27 cellular contexts compared by ENCODE assay signal in genomic region chr17:53470626-53471025, GRCh38.
"Had no signal": no experiment of that assay in that cellular context is flagged by ENCODE, and none has a peak within 500 bp of the region (broad histone marks: within the 10 kb centered on the region; RNA-seq: fewer than 3 reads in every experiment).

No MANE protein-coding gene starts in this region.

- H3K4me1 ChIP-seq: heart right ventricle, left ventricle myocardium inferior, right lobe of liver had no signal

- DNase-seq: activated CD4-positive, alpha-beta T cell treated with anti-CD3 and anti-CD28 coated beads, Interleukin-2, amount 10 ng/mL, durations not matched to agents 7 days and 5 days; activated CD4-positive, CD25-positive, alpha-beta regulatory T cell treated with anti-CD3 and anti-CD28 coated beads, Interleukin-2, amount 50 U/mL, for 72 hours; activated CD8-positive, alpha-beta memory T cell treated with anti-CD3 and anti-CD28 coated beads, Interleukin-2, amount 10 ng/mL, durations not matched to agents 7 days and 5 days; activated CD8-positive, alpha-beta T cell treated with anti-CD3 and anti-CD28 coated beads, Interleukin-2, amount 10 ng/mL, durations not matched to agents 7 days and 5 days; activated effector memory CD4-positive, alpha-beta T cell treated with Interleukin-2 at 50 U/mL for 16 hours; activated naive CD4-positive, alpha-beta T cell treated with Interleukin-2 at 50 U/mL for 16 hours; activated T-cell treated with anti-CD3 and anti-CD28 coated beads, Interleukin-2, amount 50 U/mL, for 72 hours; aorta; central memory CD4-positive, alpha-beta T cell; endodermal cell; foreskin fibroblast; heart right ventricle; left ventricle myocardium inferior; right lobe of liver; stimulated activated CD4-positive, alpha-beta T cell treated with anti-CD3 and anti-CD28 coated beads, Interleukin-12 subunit alpha, Interleukin-12 subunit beta, amount 100 ng/mL, for 4 hours; stimulated activated CD4-positive, alpha-beta T cell treated with anti-CD3 and anti-CD28 coated beads, Interleukin-4, amount 100 ng/mL, for 24 hours; T-helper 17 cell; T1000; trophoblast cell had no signal

- H3K27me3 Mint-ChIP-seq: activated CD4-positive, alpha-beta T cell treated with anti-CD3 and anti-CD28 coated beads, Interleukin-2, amount 10 ng/mL, durations not matched to agents 7 days and 5 days; activated CD8-positive, alpha-beta memory T cell treated with anti-CD3 and anti-CD28 coated beads, Interleukin-2, amount 10 ng/mL, durations not matched to agents 7 days and 5 days; activated naive CD8-positive, alpha-beta T cell; stimulated activated naive CD8-positive, alpha-beta T cell treated with anti-CD3 and anti-CD28 coated beads, Interleukin-15, Interleukin-2, amounts not matched to agents 100 ng/mL and 50 ng/mL, for 24 hours; T-helper 17 cell had no signal

- H3K4me1 Mint-ChIP-seq: activated CD4-positive, alpha-beta T cell treated with anti-CD3 and anti-CD28 coated beads, Interleukin-2, amount 10 ng/mL, durations not matched to agents 7 days and 5 days; activated CD8-positive, alpha-beta memory T cell treated with anti-CD3 and anti-CD28 coated beads, Interleukin-2, amount 10 ng/mL, durations not matched to agents 7 days and 5 days; endodermal cell; nephron; stimulated activated effector memory CD8-positive, alpha-beta T cell treated with anti-CD3 and anti-CD28 coated beads, Interleukin-12 subunit alpha, Interleukin-12 subunit beta, amount 100 ng/mL, for 72 hours; T-helper 17 cell had no signal

- FAIRE-seq: urothelium cell line had no signal

- H3K27ac Mint-ChIP-seq: activated CD4-positive, alpha-beta T cell treated with anti-CD3 and anti-CD28 coated beads, Interleukin-2, amount 10 ng/mL, durations not matched to agents 7 days and 5 days; activated CD8-positive, alpha-beta memory T cell treated with anti-CD3 and anti-CD28 coated beads, Interleukin-2, amount 10 ng/mL, durations not matched to agents 7 days and 5 days; activated CD8-positive, alpha-beta T cell treated with anti-CD3 and anti-CD28 coated beads, Interleukin-2, amount 10 ng/mL, durations not matched to agents 7 days and 5 days; activated naive CD8-positive, alpha-beta T cell; activated T-cell treated with anti-CD3 and anti-CD28 coated beads, Interleukin-2, amount 50 U/mL, for 72 hours; endodermal cell; nephron; stimulated activated effector memory CD8-positive, alpha-beta T cell treated with anti-CD3 and anti-CD28 coated beads, Interleukin-12 subunit alpha, Interleukin-12 subunit beta, amount 100 ng/mL, for 72 hours; stimulated activated naive CD8-positive, alpha-beta T cell treated with anti-CD3 and anti-CD28 coated beads, Interleukin-15, Interleukin-2, amounts not matched to agents 100 ng/mL and 50 ng/mL, for 24 hours; T-helper 17 cell had no signal

- H3K27me3 ChIP-seq: heart right ventricle, right lobe of liver had no signal

- H3K27ac ChIP-seq: heart right ventricle, left ventricle myocardium inferior, right lobe of liver, skin epidermis, thoracic aorta had no signal

- ATAC-seq: activated CD8-positive, alpha-beta memory T cell treated with anti-CD3 and anti-CD28 coated beads, Interleukin-2, amount 10 ng/mL, durations not matched to agents 7 days and 5 days; activated CD8-positive, alpha-beta T cell treated with anti-CD3 and anti-CD28 coated beads, Interleukin-2, amount 10 ng/mL, durations not matched to agents 7 days and 5 days; activated T-cell treated with anti-CD3 and anti-CD28 coated beads, Interleukin-2, amount 50 U/mL, for 72 hours; esophagus mucosa; heart right ventricle; right lobe of liver; stimulated activated effector memory CD8-positive, alpha-beta T cell treated with anti-CD3 and anti-CD28 coated beads, Interleukin-12 subunit alpha, Interleukin-12 subunit beta, amount 100 ng/mL, for 72 hours; T-helper 17 cell had no signal

- H3K4me3 Mint-ChIP-seq: activated CD4-positive, alpha-beta T cell treated with anti-CD3 and anti-CD28 coated beads, Interleukin-2, amount 10 ng/mL, durations not matched to agents 7 days and 5 days; activated CD8-positive, alpha-beta memory T cell treated with anti-CD3 and anti-CD28 coated beads, Interleukin-2, amount 10 ng/mL, durations not matched to agents 7 days and 5 days; activated CD8-positive, alpha-beta T cell treated with anti-CD3 and anti-CD28 coated beads, Interleukin-2, amount 10 ng/mL, durations not matched to agents 7 days and 5 days; activated naive CD8-positive, alpha-beta T cell; activated T-cell treated with anti-CD3 and anti-CD28 coated beads, Interleukin-2, amount 50 U/mL, for 72 hours; endodermal cell; nephron; stimulated activated effector memory CD8-positive, alpha-beta T cell treated with anti-CD3 and anti-CD28 coated beads, Interleukin-12 subunit alpha, Interleukin-12 subunit beta, amount 100 ng/mL, for 72 hours; stimulated activated naive CD8-positive, alpha-beta T cell treated with anti-CD3 and anti-CD28 coated beads, Interleukin-15, Interleukin-2, amounts not matched to agents 100 ng/mL and 50 ng/mL, for 24 hours; T-helper 17 cell had no signal

- H3K36me3 Mint-ChIP-seq: activated CD8-positive, alpha-beta memory T cell treated with anti-CD3 and anti-CD28 coated beads, Interleukin-2, amount 10 ng/mL, durations not matched to agents 7 days and 5 days; activated naive CD8-positive, alpha-beta T cell; stimulated activated effector memory CD8-positive, alpha-beta T cell treated with anti-CD3 and anti-CD28 coated beads, Interleukin-12 subunit alpha, Interleukin-12 subunit beta, amount 100 ng/mL, for 72 hours had no signal
